18 cellular contexts compared by ENCODE assay signal in the genomic region with DNA sequence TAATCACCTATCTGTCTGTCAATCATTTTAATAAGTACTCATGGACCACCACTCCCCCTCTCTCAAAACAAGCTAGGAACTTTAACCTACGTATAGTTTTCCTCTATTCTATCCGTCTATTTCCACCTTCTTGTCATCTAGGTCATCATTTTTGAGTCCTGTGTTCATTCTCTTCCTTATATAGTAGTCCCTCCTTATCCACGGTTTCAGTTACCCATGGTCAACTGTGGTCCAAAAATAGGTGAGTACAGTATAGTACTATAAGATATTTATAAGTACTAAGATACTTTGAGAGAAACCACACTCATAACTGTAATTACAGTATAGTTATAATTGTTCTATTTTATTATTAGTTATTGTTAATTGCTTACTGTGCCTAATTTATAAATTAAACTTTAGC. TPM values are rescaled to one million over a fixed set of nuclear protein-coding genes. Genes with fewer than 3 reads are reported as not detected.
A peak's percentile ranks its signal among the peaks of the same experiment; 100 is the strongest.
DNase-seq lines count a peak whose midpoint lies in the region; ATAC-seq and TF ChIP-seq lines count a peak whose summit lies in the region.
"Had no signal": no experiment of that assay in that cellular context is flagged by ENCODE, and none has a peak within 500 bp of the region (broad histone marks: within the 10 kb centered on the region; RNA-seq: fewer than 3 reads in every experiment).

No MANE protein-coding gene starts in this region.

- H3K9ac ChIP-seq in Loucy (ENCODE audit: low read depth, low read length, poor library complexity, severe bottlenecking) (no peak overlapping the region), smooth muscle cell (ENCODE audit: low read depth) (no peak overlapping the region)

- 90% methylated on average over 3 of the region's 3 CpGs for WGBS in smooth muscle cell (ENCODE audit: low lambda C conversion rate)

- no peak overlapping the region for H2AFZ ChIP-seq in Loucy (ENCODE audit: low read length)
- no peak overlapping the region for H2AFZ ChIP-seq in smooth muscle cell (ENCODE audit: low read depth)
- H2AFZ ChIP-seq: GM23338 had no signal

- no peak for TF ChIP-seq CTCF in left ventricle myocardium inferior (IDR thresholded peaks at IDR 0.05; ENCODE audit: borderline replicate concordance)
- TF ChIP-seq CTCF in Loucy (conservative IDR thresholded peaks at IDR 0.05; ENCODE audit: low read length): no peak
- TF ChIP-seq CTCF in smooth muscle cell (IDR thresholded peaks at IDR 0.05; ENCODE audit: borderline replicate concordance, insufficient read depth, poor library complexity, severe bottlenecking): no peak

- H3K4me3 ChIP-seq in left ventricle myocardium inferior (no peak overlapping the region), Loucy (ENCODE audit: low read length, poor library complexity, severe bottlenecking) (peak overlapping the region; percentile 15), smooth muscle cell (no peak overlapping the region)
- H3K4me3 ChIP-seq: A549, GM23338 had no signal

- ATAC-seq in left ventricle myocardium superior: peak; percentile 45
- no peak for ATAC-seq in memory B cell (ENCODE audit: low read depth)
- ATAC-seq in activated T-helper 17 cell treated with anti-CD3 and anti-CD28 coated beads, Interleukin-2, amount 50 U/mL, for 72 hours (replicated peaks): no peak
- ATAC-seq: A549, GM23338, HCT116 had no signal

- peaks cover 17% of the 10 kb centered on the region for H3K4me1 Mint-ChIP-seq in memory B cell
- peaks cover 18% of the 10 kb centered on the region for H3K4me1 Mint-ChIP-seq in activated T-helper 17 cell treated with anti-CD3 and anti-CD28 coated beads, Interleukin-2, amount 50 U/mL, for 72 hours

- H3K9me3 ChIP-seq in left ventricle myocardium inferior (replicated peaks) (no peaks in the 10 kb centered on the region), Loucy (ENCODE audit: insufficient read depth, low read depth, low read length) (no peaks in the 10 kb centered on the region), smooth muscle cell (replicated peaks; ENCODE audit: low read depth) (no peaks in the 10 kb centered on the region)
- H3K9me3 ChIP-seq: A549 had no signal

- peak overlapping the region; percentile 21 for H3K27ac Mint-ChIP-seq in memory B cell
- H3K27ac Mint-ChIP-seq in activated T-helper 17 cell treated with anti-CD3 and anti-CD28 coated beads, Interleukin-2, amount 50 U/mL, for 72 hours: no peak overlapping the region
- H3K27ac Mint-ChIP-seq: CD4-positive, alpha-beta T cell; GM23338 had no signal

- H3K4me2 ChIP-seq in Loucy (ENCODE audit: low read depth, low read length, poor library complexity, severe bottlenecking) (peak overlapping the region; percentile 87), smooth muscle cell (no peak overlapping the region)
- H3K4me2 ChIP-seq: A549, GM23338 had no signal

- no peaks in the 10 kb centered on the region for H3F3A ChIP-seq in Loucy (ENCODE audit: low read depth)
- H3F3A ChIP-seq in smooth muscle cell (ENCODE audit: low read depth): no peaks in the 10 kb centered on the region

- no peaks in the 10 kb centered on the region for H3K9me3 Mint-ChIP-seq in memory B cell
- H3K9me3 Mint-ChIP-seq in activated T-helper 17 cell treated with anti-CD3 and anti-CD28 coated beads, Interleukin-2, amount 50 U/mL, for 72 hours: no peaks in the 10 kb centered on the region
- H3K9me3 Mint-ChIP-seq: CD4-positive, alpha-beta T cell; GM23338 had no signal

- no peaks in the 10 kb centered on the region for H3K9me2 ChIP-seq in Loucy (replicated peaks; ENCODE audit: low read depth, low read length)

- H3K79me2 ChIP-seq in Loucy (ENCODE audit: insufficient read depth, low read length) (peaks cover 100% of the 10 kb centered on the region), smooth muscle cell (ENCODE audit: low read depth) (peaks cover 98% of the 10 kb centered on the region)

- intact Hi-C loops in left ventricle myocardium superior (cut with micrococcal nuclease) (no loop called here), left ventricle myocardium inferior (cut with micrococcal nuclease) (no loop called here)

- H4K20me1 ChIP-seq in Loucy (ENCODE audit: insufficient read depth, low read length, poor library complexity, severe bottlenecking) (peaks cover 97% of the 10 kb centered on the region), smooth muscle cell (ENCODE audit: low read depth) (peaks cover 91% of the 10 kb centered on the region)

- H3K27ac ChIP-seq in left ventricle myocardium inferior (replicated peaks) (no peak overlapping the region), smooth muscle cell (ENCODE audit: low read depth) (no peak overlapping the region)
- H3K27ac ChIP-seq: A549, C4-2B had no signal

- no peaks in the 10 kb centered on the region for H3K27me3 Mint-ChIP-seq in memory B cell
- no peaks in the 10 kb centered on the region for H3K27me3 Mint-ChIP-seq in activated T-helper 17 cell treated with anti-CD3 and anti-CD28 coated beads, Interleukin-2, amount 50 U/mL, for 72 hours
- H3K27me3 Mint-ChIP-seq: CD4-positive, alpha-beta T cell had no signal

- H3K4me1 ChIP-seq in left ventricle myocardium inferior (peaks cover 41% of the 10 kb centered on the region), Loucy (ENCODE audit: insufficient read depth, low read length, poor library complexity, severe bottlenecking) (peaks cover 43% of the 10 kb centered on the region), smooth muscle cell (ENCODE audit: low read depth) (peaks cover 17% of the 10 kb centered on the region)

- no peak for DNase-seq in left ventricle myocardium superior
- no peak for DNase-seq in left ventricle myocardium inferior
- no peak for DNase-seq in memory B cell (ENCODE audit: low spot score in 2 of 2)
- no peak for DNase-seq in hippocampal formation (lab: John Stamatoyannopoulos, UW)
- DNase-seq in smooth muscle cell (lab: John Stamatoyannopoulos, UW; ENCODE audit: unreplicated experiment): no peak
- DNase-seq: AML-193; CD4-positive, alpha-beta T cell; DMS153; DMS79; GDM1; H7; IMR-90 had no signal

- peaks cover 13% of the 10 kb centered on the region for H3K36me3 ChIP-seq in left ventricle myocardium inferior
- peaks cover 13% of the 10 kb centered on the region; the same call in 1 of the 2 replicates for H3K36me3 ChIP-seq in Loucy (ENCODE audit: insufficient read depth, low read length)
- H3K36me3 ChIP-seq in smooth muscle cell (ENCODE audit: low read depth): no peaks in the 10 kb centered on the region

- H3K27me3 ChIP-seq in left ventricle myocardium inferior (ENCODE audit: low read depth): no peaks in the 10 kb centered on the region
- no peaks in the 10 kb centered on the region for H3K27me3 ChIP-seq in Loucy (ENCODE audit: insufficient read depth, low read length, poor library complexity, severe bottlenecking)
- H3K27me3 ChIP-seq in smooth muscle cell (ENCODE audit: low read depth): no peaks in the 10 kb centered on the region

- H3K4me3 Mint-ChIP-seq in memory B cell: no peak overlapping the region
- H3K4me3 Mint-ChIP-seq in activated T-helper 17 cell treated with anti-CD3 and anti-CD28 coated beads, Interleukin-2, amount 50 U/mL, for 72 hours: no peak overlapping the region
- H3K4me3 Mint-ChIP-seq: CD4-positive, alpha-beta T cell; GM23338 had no signal

- peaks cover 16% of the 10 kb centered on the region for H3K36me3 Mint-ChIP-seq in memory B cell
- H3K36me3 Mint-ChIP-seq in activated T-helper 17 cell treated with anti-CD3 and anti-CD28 coated beads, Interleukin-2, amount 50 U/mL, for 72 hours (ENCODE audit: low read depth): peaks cover 53% of the 10 kb centered on the region

RNA-seq across cellular contexts. Expression of a gene that starts 7.5 kb away (rescaled TPM):
- total RNA-seq in left ventricle myocardium superior (32.7 TPM), left ventricle myocardium inferior (28.2 TPM), smooth muscle cell (41.2 and 47.1 TPM in 2 replicates)
- 14.6 and 16.3 TPM in 2 replicates for polyA plus RNA-seq in smooth muscle cell
- 10 to 100 TPM; 23.7 to 24.1 TPM for total RNA-seq in activated T-helper 17 cell treated with anti-CD3 and anti-CD28 coated beads, Interleukin-2, amount 50 U/mL, for 72 hours
